In genomic region chr19:28614634-28615545, GRCh38 we compare ENCODE assay signal across 1 cellular context.
A peak's percentile ranks its signal among the peaks of the same experiment; 100 is the strongest.
TF ChIP-seq lines count a peak whose summit lies in the region.

No MANE protein-coding gene starts in this region.

TF ChIP-seq in K562, 482 proteins besides CTCF, POLR2A, EP300 and RAD21 (continued from another document and continues in another):
- TF ChIP-seq RFX7 (CRISPR knock-in tag; IDR thresholded peaks at IDR 0.05) (0 out of 2 replicates have a peak, but pooled peaks have one; percentile 11), SNIP1 (IDR thresholded peaks at IDR 0.05; ENCODE audit: low read depth) (peak; percentile 60), TRIM28 (IDR thresholded peaks at IDR 0.05) (peak; percentile 99), FOXK2 (conservative IDR thresholded peaks at IDR 0.05 in 1 of 2, IDR thresholded peaks at IDR 0.05 in 1 of 2; ENCODE audit: low read depth in 2 of 2) (no peak), CBX5 (IDR thresholded peaks at IDR 0.05; ENCODE audit: borderline replicate concordance, low read depth) (peak; percentile 59; the same call in 1 of the 2 replicates), ZSCAN29 (IDR thresholded peaks at IDR 0.05) (0 out of 2 replicates have a peak, but pooled peaks have one; percentile 10), ZNF766 (CRISPR knock-in tag; conservative IDR thresholded peaks at IDR 0.05) (peak; percentile 71; the same call in 1 of the 2 replicates), ZBTB43 (CRISPR knock-in tag; IDR thresholded peaks at IDR 0.05) (peak; percentile 52; the same call in 1 of the 2 replicates), ZFPM2 (CRISPR knock-in tag; IDR thresholded peaks at IDR 0.05) (no peak), NFIX (CRISPR knock-in tag; IDR thresholded peaks at IDR 0.05; ENCODE audit: low read depth) (no peak), JUN (IDR thresholded peaks at IDR 0.05; ENCODE audit: borderline replicate concordance, low read depth, low read length) (peak; percentile 68; the same call in 1 of the 2 replicates), JUN (CRISPR knock-in tag; IDR thresholded peaks at IDR 0.05; ENCODE audit: borderline replicate concordance) (no peak), DIDO1 (tag; IDR thresholded peaks at IDR 0.05; ENCODE audit: low read depth) (no peak), NR1H2 (CRISPR knock-in tag; IDR thresholded peaks at IDR 0.05) (no peak), BMI1 (IDR thresholded peaks at IDR 0.05; ENCODE audit: low read length) (no peak), ARNT (IDR thresholded peaks at IDR 0.05) (peak; percentile 53 to 65; a peak in 1 of 4 replicates), NELFE (IDR thresholded peaks at IDR 0.05; ENCODE audit: insufficient read depth, insufficient read length) (no peak), EP400 (IDR thresholded peaks at IDR 0.05) (0 out of 2 replicates have a peak, but pooled peaks have one; percentile 26), CBFA2T3 (IDR thresholded peaks at IDR 0.05) (peak; percentile 80), HOXB6 (CRISPR knock-in tag; IDR thresholded peaks at IDR 0.05; ENCODE audit: borderline replicate concordance) (no peak), ZEB2 (IDR thresholded peaks at IDR 0.05) (peak; percentile 92), NFYB (IDR thresholded peaks at IDR 0.05; ENCODE audit: extremely low read depth, insufficient read length) (no peak), CBX3 (IDR thresholded peaks at IDR 0.05; ENCODE audit: borderline replicate concordance in 1 of 2, low read length in 2 of 2) (peak in 1 of 2 experiments; percentile 90; a peak in 2 of 3 replicates), ZNF589 (CRISPR knock-in tag; IDR thresholded peaks at IDR 0.05; ENCODE audit: low read depth) (peak; percentile 81; the same call in 1 of the 2 replicates), CHD4 (IDR thresholded peaks at IDR 0.05; ENCODE audit: insufficient read depth, insufficient replicate concordance, low read depth, low read length, poor library complexity, severe bottlenecking) (no peak), ZFP30 (CRISPR knock-in tag; IDR thresholded peaks at IDR 0.05; ENCODE audit: borderline replicate concordance) (no peak), CEBPG (CRISPR knock-in tag; IDR thresholded peaks at IDR 0.05) (peak; percentile 32; the same call in 1 of the 2 replicates), CEBPG (tag; conservative IDR thresholded peaks at IDR 0.05 in 1 of 2, IDR thresholded peaks at IDR 0.05 in 1 of 2) (peak; percentile 7 to 82; a peak in 2 of 4 replicates), GABPA (tag; conservative IDR thresholded peaks at IDR 0.05; ENCODE audit: low read depth) (no peak), NUFIP1 (IDR thresholded peaks at IDR 0.05; ENCODE audit: partially characterized antibody) (no peak), ZNF445 (CRISPR knock-in tag; IDR thresholded peaks at IDR 0.05; ENCODE audit: low read depth) (peak; percentile 87), SMAD1 (IDR thresholded peaks at IDR 0.05; ENCODE audit: low read depth, low read length, partially characterized antibody) (peak; percentile 21), MYBL2 (IDR thresholded peaks at IDR 0.05; ENCODE audit: low read depth) (peak; percentile 39; the same call in 1 of the 2 replicates), MYBL2 (CRISPR knock-in tag; IDR thresholded peaks at IDR 0.05; ENCODE audit: borderline replicate concordance) (no peak), MLLT1 (IDR thresholded peaks at IDR 0.05) (peak in 1 of 2 experiments; percentile 77; a peak in 2 of 4 replicates), MYNN (IDR thresholded peaks at IDR 0.05) (peak; percentile 78), MYNN (CRISPR knock-in tag; IDR thresholded peaks at IDR 0.05) (no peak), POLR2B (IDR thresholded peaks at IDR 0.05; ENCODE audit: low read depth, partially characterized antibody) (peak; percentile 82), SPI1 (IDR thresholded peaks at IDR 0.05; ENCODE audit: borderline replicate concordance, low read depth, low read length) (no peak), TEAD4 (IDR thresholded peaks at IDR 0.05; ENCODE audit: low read length) (peak; percentile 64), TEAD4 (CRISPR knock-in tag; IDR thresholded peaks at IDR 0.05; ENCODE audit: borderline replicate concordance) (no peak), NR2C1 (IDR thresholded peaks at IDR 0.05) (no peak), NR2C1 (tag; IDR thresholded peaks at IDR 0.05) (peak; percentile 26), THRB (CRISPR knock-in tag; conservative IDR thresholded peaks at IDR 0.05) (0 out of 2 replicates have a peak, but pooled peaks have one; percentile 56), SRSF7 (optimal IDR thresholded peaks at IDR 0.05; ENCODE audit: low read depth, low read length) (no peak), ZNF639 (CRISPR knock-in tag; conservative IDR thresholded peaks at IDR 0.05 in 1 of 2, IDR thresholded peaks at IDR 0.05 in 1 of 2) (peak in 1 of 2 experiments; percentile 17; a peak in 1 of 4 replicates), ZNF561 (CRISPR knock-in tag; conservative IDR thresholded peaks at IDR 0.05) (peak; percentile 56; the same call in 1 of the 2 replicates), NCOA6 (IDR thresholded peaks at IDR 0.05) (no peak), ELF1 (tag; IDR thresholded peaks at IDR 0.05) (peak; percentile 30; the same call in 1 of the 2 replicates), CTBP1 (IDR thresholded peaks at IDR 0.05; ENCODE audit: borderline replicate concordance) (peak; percentile 59), ZFX (CRISPR knock-in tag; IDR thresholded peaks at IDR 0.05) (0 out of 2 replicates have a peak, but pooled peaks have one; percentile 12)
- TF ChIP-seq, protein P1, sequence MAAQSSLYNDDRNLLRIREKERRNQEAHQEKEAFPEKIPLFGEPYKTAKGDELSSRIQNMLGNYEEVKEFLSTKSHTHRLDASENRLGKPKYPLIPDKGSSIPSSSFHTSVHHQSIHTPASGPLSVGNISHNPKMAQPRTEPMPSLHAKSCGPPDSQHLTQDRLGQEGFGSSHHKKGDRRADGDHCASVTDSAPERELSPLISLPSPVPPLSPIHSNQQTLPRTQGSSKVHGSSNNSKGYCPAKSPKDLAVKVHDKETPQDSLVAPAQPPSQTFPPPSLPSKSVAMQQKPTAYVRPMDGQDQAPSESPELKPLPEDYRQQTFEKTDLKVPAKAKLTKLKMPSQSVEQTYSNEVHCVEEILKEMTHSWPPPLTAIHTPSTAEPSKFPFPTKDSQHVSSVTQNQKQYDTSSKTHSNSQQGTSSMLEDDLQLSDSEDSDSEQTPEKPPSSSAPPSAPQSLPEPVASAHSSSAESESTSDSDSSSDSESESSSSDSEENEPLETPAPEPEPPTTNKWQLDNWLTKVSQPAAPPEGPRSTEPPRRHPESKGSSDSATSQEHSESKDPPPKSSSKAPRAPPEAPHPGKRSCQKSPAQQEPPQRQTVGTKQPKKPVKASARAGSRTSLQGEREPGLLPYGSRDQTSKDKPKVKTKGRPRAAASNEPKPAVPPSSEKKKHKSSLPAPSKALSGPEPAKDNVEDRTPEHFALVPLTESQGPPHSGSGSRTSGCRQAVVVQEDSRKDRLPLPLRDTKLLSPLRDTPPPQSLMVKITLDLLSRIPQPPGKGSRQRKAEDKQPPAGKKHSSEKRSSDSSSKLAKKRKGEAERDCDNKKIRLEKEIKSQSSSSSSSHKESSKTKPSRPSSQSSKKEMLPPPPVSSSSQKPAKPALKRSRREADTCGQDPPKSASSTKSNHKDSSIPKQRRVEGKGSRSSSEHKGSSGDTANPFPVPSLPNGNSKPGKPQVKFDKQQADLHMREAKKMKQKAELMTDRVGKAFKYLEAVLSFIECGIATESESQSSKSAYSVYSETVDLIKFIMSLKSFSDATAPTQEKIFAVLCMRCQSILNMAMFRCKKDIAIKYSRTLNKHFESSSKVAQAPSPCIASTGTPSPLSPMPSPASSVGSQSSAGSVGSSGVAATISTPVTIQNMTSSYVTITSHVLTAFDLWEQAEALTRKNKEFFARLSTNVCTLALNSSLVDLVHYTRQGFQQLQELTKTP (IDR thresholded peaks at IDR 0.05; ENCODE audit: low read depth in 1 of 2, partially characterized antibody in 2 of 2), result peak; percentile 78 to 89
- TF ChIP-seq, protein P2, sequence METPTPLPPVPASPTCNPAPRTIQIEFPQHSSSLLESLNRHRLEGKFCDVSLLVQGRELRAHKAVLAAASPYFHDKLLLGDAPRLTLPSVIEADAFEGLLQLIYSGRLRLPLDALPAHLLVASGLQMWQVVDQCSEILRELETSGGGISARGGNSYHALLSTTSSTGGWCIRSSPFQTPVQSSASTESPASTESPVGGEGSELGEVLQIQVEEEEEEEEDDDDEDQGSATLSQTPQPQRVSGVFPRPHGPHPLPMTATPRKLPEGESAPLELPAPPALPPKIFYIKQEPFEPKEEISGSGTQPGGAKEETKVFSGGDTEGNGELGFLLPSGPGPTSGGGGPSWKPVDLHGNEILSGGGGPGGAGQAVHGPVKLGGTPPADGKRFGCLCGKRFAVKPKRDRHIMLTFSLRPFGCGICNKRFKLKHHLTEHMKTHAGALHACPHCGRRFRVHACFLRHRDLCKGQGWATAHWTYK (CRISPR knock-in tag; IDR thresholded peaks at IDR 0.05), result peak; percentile 48; the same call in 1 of the 2 replicates
- TF ChIP-seq, protein P3, sequence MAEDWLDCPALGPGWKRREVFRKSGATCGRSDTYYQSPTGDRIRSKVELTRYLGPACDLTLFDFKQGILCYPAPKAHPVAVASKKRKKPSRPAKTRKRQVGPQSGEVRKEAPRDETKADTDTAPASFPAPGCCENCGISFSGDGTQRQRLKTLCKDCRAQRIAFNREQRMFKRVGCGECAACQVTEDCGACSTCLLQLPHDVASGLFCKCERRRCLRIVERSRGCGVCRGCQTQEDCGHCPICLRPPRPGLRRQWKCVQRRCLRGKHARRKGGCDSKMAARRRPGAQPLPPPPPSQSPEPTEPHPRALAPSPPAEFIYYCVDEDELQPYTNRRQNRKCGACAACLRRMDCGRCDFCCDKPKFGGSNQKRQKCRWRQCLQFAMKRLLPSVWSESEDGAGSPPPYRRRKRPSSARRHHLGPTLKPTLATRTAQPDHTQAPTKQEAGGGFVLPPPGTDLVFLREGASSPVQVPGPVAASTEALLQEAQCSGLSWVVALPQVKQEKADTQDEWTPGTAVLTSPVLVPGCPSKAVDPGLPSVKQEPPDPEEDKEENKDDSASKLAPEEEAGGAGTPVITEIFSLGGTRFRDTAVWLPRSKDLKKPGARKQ (CRISPR knock-in tag; IDR thresholded peaks at IDR 0.05), result no peak
- TF ChIP-seq, protein P4, sequence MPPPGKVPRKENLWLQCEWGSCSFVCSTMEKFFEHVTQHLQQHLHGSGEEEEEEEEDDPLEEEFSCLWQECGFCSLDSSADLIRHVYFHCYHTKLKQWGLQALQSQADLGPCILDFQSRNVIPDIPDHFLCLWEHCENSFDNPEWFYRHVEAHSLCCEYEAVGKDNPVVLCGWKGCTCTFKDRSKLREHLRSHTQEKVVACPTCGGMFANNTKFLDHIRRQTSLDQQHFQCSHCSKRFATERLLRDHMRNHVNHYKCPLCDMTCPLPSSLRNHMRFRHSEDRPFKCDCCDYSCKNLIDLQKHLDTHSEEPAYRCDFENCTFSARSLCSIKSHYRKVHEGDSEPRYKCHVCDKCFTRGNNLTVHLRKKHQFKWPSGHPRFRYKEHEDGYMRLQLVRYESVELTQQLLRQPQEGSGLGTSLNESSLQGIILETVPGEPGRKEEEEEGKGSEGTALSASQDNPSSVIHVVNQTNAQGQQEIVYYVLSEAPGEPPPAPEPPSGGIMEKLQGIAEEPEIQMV (tag; conservative IDR thresholded peaks at IDR 0.05; ENCODE audit: low read depth), result 0 out of 2 replicates have a peak, but pooled peaks have one; percentile 0
- TF ChIP-seq, protein P5, sequence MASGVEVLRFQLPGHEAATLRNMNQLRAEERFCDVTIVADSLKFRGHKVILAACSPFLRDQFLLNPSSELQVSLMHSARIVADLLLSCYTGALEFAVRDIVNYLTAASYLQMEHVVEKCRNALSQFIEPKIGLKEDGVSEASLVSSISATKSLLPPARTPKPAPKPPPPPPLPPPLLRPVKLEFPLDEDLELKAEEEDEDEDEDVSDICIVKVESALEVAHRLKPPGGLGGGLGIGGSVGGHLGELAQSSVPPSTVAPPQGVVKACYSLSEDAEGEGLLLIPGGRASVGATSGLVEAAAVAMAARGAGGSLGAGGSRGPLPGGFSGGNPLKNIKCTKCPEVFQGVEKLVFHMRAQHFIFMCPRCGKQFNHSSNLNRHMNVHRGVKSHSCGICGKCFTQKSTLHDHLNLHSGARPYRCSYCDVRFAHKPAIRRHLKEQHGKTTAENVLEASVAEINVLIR (CRISPR knock-in tag; IDR thresholded peaks at IDR 0.05), result 0 out of 2 replicates have a peak, but pooled peaks have one; percentile 7
